8 cellular contexts compared by ENCODE assay signal in the genomic region with DNA sequence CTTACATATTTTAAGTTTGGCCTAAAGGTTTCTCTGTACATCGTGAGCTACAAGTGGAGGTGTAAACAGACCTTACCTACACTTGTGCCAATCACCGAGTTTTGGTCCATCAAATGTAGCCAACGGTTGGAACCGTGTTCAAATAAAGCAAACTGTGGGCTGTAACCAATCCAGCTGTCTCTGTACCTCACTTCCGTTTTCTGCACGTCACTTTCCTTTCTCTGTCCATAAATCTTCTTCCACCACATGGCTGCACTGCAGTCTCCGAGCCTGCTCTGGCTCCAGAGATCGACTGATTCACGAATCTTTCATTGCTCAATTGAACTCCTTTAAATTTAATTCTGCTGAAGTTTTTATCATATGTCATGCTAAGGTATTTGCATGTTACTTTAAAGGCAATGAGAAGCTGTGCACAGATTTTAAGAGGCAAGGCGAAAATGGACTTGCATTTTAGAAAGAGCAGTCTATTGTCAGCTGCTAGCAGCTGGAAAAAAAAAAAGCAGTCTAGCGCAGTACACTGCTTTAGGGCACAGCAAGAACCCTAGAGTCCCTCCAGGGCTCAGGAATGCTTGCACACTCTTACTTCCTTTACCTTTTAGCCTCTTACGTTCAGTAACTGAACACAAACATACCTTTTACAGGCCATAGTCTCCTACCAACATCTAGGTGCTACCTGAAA. TPM values are rescaled to one million over a fixed set of nuclear protein-coding genes. Genes with fewer than 3 reads are reported as not detected.
DNase-seq lines count a peak whose midpoint lies in the region; ATAC-seq and TF ChIP-seq lines count a peak whose summit lies in the region.
"Had no signal": no experiment of that assay in that cellular context is flagged by ENCODE, and none has a peak within 500 bp of the region (broad histone marks: within the 10 kb centered on the region; RNA-seq: fewer than 3 reads in every experiment).

No MANE protein-coding gene starts in this region.

- peak overlapping the region; percentile 96 for H3K27ac Mint-ChIP-seq in T-helper 17 cell

- peaks cover 47% of the 10 kb centered on the region for H3K4me1 Mint-ChIP-seq in T-helper 17 cell

- ATAC-seq in T-helper 17 cell (peak; percentile 70), gastroesophageal sphincter (no peak), HG03139 (IDR thresholded peaks at IDR 0.05; ENCODE audit: unreplicated experiment) (no peak), GM19467 (IDR thresholded peaks at IDR 0.05; ENCODE audit: unreplicated experiment) (no peak)

- WGBS in gastroesophageal sphincter (ENCODE audit: low coverage in 1 of 2), 2 donors: 26 to 29% methylated on average over 12 of the region's 12 CpGs
- WGBS in sigmoid colon, 2 donors: 48 to 56% methylated on average over 12 of the region's 12 CpGs

- H3K27ac ChIP-seq in gastroesophageal sphincter (peak overlapping the region; percentile 15 to 85 (median 77)), sigmoid colon (peak overlapping the region; percentile 81 to 83 (median 82))

- no peaks in the 10 kb centered on the region for H3K27me3 Mint-ChIP-seq in T-helper 17 cell

- intact Hi-C loops in sigmoid colon (cut with DNase I): loop anchor here (5.0 kb wide), 3 partner anchors 128 to 258 kb away; partner anchors contain the start of genes CCDC171, PSIP1 and SNAPC3

- peaks cover 7 to 58% (median 20%) of the 10 kb centered on the region in 3 donors for H3K4me1 ChIP-seq in gastroesophageal sphincter
- peaks cover 0 to 38% (median 31%) of the 10 kb centered on the region in 4 donors for H3K4me1 ChIP-seq in sigmoid colon

- peak overlapping the region; percentile 4 to 25 for H3K4me3 ChIP-seq in gastroesophageal sphincter
- H3K4me3 ChIP-seq in sigmoid colon: peak overlapping the region in 2 of 4 donors; percentile 11 to 21

- TF ChIP-seq CTCF in gastroesophageal sphincter (IDR thresholded peaks at IDR 0.05) (no peak), sigmoid colon (IDR thresholded peaks at IDR 0.05) (no peak)

- peaks cover 0 to 6% of the 10 kb centered on the region in 2 donors for H3K36me3 ChIP-seq in gastroesophageal sphincter
- H3K36me3 ChIP-seq in sigmoid colon: no peaks in the 10 kb centered on the region

- DNase-seq in HCEC 1CT (peak; percentile 33), T-helper 17 cell (no peak), sigmoid colon (no peak), islet precursor cell (no peak)
- DNase-seq: SK-N-SH had no signal

- peak overlapping the region; percentile 82 for H3K4me3 Mint-ChIP-seq in T-helper 17 cell

- H3K27me3 ChIP-seq in gastroesophageal sphincter: no peaks in the 10 kb centered on the region
- no peaks in the 10 kb centered on the region for H3K27me3 ChIP-seq in sigmoid colon

- TF ChIP-seq POLR2A in gastroesophageal sphincter (IDR thresholded peaks at IDR 0.05): no peak
- no peak for TF ChIP-seq POLR2A in sigmoid colon (IDR thresholded peaks at IDR 0.05)

- H3K9me3 ChIP-seq in T-helper 17 cell (ENCODE audit: control insufficient read depth, low read length, poor library complexity, severe bottlenecking): no peaks in the 10 kb centered on the region
- H3K9me3 ChIP-seq in gastroesophageal sphincter: no peaks in the 10 kb centered on the region
- no peaks in the 10 kb centered on the region for H3K9me3 ChIP-seq in sigmoid colon
- H3K9me3 ChIP-seq: SK-N-SH had no signal

- TF ChIP-seq EP300 in gastroesophageal sphincter (IDR thresholded peaks at IDR 0.05) (no peak), sigmoid colon (IDR thresholded peaks at IDR 0.05) (no peak)

- H3K36me3 Mint-ChIP-seq in T-helper 17 cell (ENCODE audit: low read depth): peaks cover 4% of the 10 kb centered on the region

RNA-seq across cellular contexts. Expression of gene TTC39B, which starts 13.2 kb away (rescaled TPM):
- total RNA-seq in T-helper 17 cell (10 to 100 TPM; 28.7 to 35.6 TPM), gastroesophageal sphincter (10 to 100 TPM in 3 of 4 donors, 1 to 10 TPM in 1; 9.0 to 15.4 (median 11.8) TPM), sigmoid colon (10 to 100 TPM in 3 of 4 donors, 1 to 10 TPM in 1; 9.1 to 15.8 (median 13.8) TPM)
- polyA plus RNA-seq in sigmoid colon: 1 to 10 TPM; 4.2 to 8.9 (median 7.4) TPM
